In the genomic region with DNA sequence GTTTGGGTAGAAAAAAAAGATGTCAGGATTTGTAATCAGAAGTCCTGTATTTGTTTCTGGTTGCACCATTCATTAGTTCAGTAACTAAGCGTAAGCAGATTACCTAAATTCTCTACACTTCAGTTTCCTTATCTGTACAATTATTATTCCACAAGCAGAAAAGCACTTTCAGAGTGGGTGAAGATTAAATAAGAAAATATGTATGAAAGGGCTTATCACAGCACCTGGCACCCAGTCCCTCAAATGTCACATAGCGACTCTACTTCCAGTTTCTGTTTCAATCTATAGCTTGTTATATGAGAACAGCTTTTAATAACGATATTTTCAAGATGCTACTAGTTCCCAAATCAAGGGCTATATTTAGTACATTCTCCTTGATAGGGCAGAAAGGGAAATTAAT, we compare ENCODE assay signal across 12 cellular contexts. TPM values are rescaled to one million over a fixed set of nuclear protein-coding genes. Genes with fewer than 3 reads are reported as not detected.
DNase-seq lines count a peak whose midpoint lies in the region; ATAC-seq, FAIRE-seq and TF ChIP-seq lines count a peak whose summit lies in the region.
"Had no signal": no experiment of that assay in that cellular context is flagged by ENCODE, and none has a peak within 500 bp of the region (broad histone marks: within the 10 kb centered on the region; RNA-seq: fewer than 3 reads in every experiment).

No MANE protein-coding gene starts in this region.

- no peak overlapping the region for H3K4me3 ChIP-seq in small intestine (ENCODE audit: low read depth in 1 of 2, low read length in 2 of 2)
- H3K4me3 ChIP-seq: Peyer's patch had no signal

- 12 to 54% (median 30%) methylated on average over 3 of the region's 3 CpGs for WGBS in small intestine, 3 donors

- H3K9me3 ChIP-seq in small intestine (ENCODE audit: control insufficient read depth, low read depth) = no peaks in the 10 kb centered on the region
- H3K9me3 ChIP-seq: Peyer's patch had no signal

- H3K36me3 ChIP-seq in small intestine (ENCODE audit: control insufficient read depth in 2 of 2, insufficient read depth in 2 of 2, low read length in 2 of 2) = no peaks in the 10 kb centered on the region
- H3K36me3 ChIP-seq: Peyer's patch had no signal

- H3K4me1 ChIP-seq in small intestine (ENCODE audit: control insufficient read depth in 2 of 2, insufficient read depth in 1 of 2, low read depth in 1 of 2, low read length in 1 of 2) = no peaks in the 10 kb centered on the region
- H3K4me1 ChIP-seq: Peyer's patch had no signal

- FAIRE-seq in small intestine (lab: Jason Lieb, UNC) = no peak

- peak; percentile 50 for ATAC-seq in GM19328 (IDR thresholded peaks at IDR 0.05; ENCODE audit: unreplicated experiment)
- ATAC-seq in HG02642 (IDR thresholded peaks at IDR 0.05; ENCODE audit: poor library complexity, unreplicated experiment) = peak; percentile 71
- peak; percentile 85 for ATAC-seq in HG03521 (IDR thresholded peaks at IDR 0.05; ENCODE audit: unreplicated experiment)
- no peak for ATAC-seq in SK-N-SH treated with all-trans-retinoic acid at 6 μM for 48 hours
- ATAC-seq in HG02981 (IDR thresholded peaks at IDR 0.05; ENCODE audit: unreplicated experiment) = no peak

- H3K27ac ChIP-seq in small intestine (ENCODE audit: low read depth in 1 of 2, low read length in 1 of 2) = no peak overlapping the region
- H3K27ac ChIP-seq: epithelial cell of prostate, Peyer's patch had no signal

- DNase-seq in small intestine (peak; percentile 8), iPS-NIHi7 (ENCODE audit: extremely low spot score) (no peak)
- DNase-seq: activated naive CD4-positive, alpha-beta T cell treated with Interleukin-2 at 50 U/mL for 16 hours; NCI-H2227 treated with DMSO at 0.1 percent for 48 hours; Peyer's patch; T-helper 9 cell had no signal

- H3K27me3 ChIP-seq in small intestine (ENCODE audit: control insufficient read depth in 2 of 2, insufficient read depth in 2 of 2, low read length in 2 of 2) = no peaks in the 10 kb centered on the region
- H3K27me3 ChIP-seq: Peyer's patch had no signal

TF ChIP-seq in SK-N-SH treated with all-trans-retinoic acid at 6 μM for 48 hours, 23 proteins besides CTCF, POLR2A, EP300 and RAD21:
- TF ChIP-seq ZC3H10 (CRISPR knock-in tag; IDR thresholded peaks at IDR 0.05) (no peak), ARNTL (CRISPR knock-in tag; IDR thresholded peaks at IDR 0.05; ENCODE audit: borderline replicate concordance, low read depth) (no peak), RARB (CRISPR knock-in tag; IDR thresholded peaks at IDR 0.05) (no peak), CSDC2 (CRISPR knock-in tag; IDR thresholded peaks at IDR 0.05) (no peak), TOX (CRISPR knock-in tag; IDR thresholded peaks at IDR 0.05; ENCODE audit: borderline replicate concordance) (no peak), PPARA (CRISPR knock-in tag; IDR thresholded peaks at IDR 0.05; ENCODE audit: borderline replicate concordance) (no peak), SNAI2 (CRISPR knock-in tag; IDR thresholded peaks at IDR 0.05) (no peak), BACH2 (CRISPR knock-in tag; IDR thresholded peaks at IDR 0.05; ENCODE audit: borderline replicate concordance) (no peak), ISL1 (CRISPR knock-in tag; IDR thresholded peaks at IDR 0.05) (no peak), GLIS3 (CRISPR knock-in tag; IDR thresholded peaks at IDR 0.05) (no peak), ZNF70 (CRISPR knock-in tag; IDR thresholded peaks at IDR 0.05) (no peak)
- TF ChIP-seq, protein P1, sequence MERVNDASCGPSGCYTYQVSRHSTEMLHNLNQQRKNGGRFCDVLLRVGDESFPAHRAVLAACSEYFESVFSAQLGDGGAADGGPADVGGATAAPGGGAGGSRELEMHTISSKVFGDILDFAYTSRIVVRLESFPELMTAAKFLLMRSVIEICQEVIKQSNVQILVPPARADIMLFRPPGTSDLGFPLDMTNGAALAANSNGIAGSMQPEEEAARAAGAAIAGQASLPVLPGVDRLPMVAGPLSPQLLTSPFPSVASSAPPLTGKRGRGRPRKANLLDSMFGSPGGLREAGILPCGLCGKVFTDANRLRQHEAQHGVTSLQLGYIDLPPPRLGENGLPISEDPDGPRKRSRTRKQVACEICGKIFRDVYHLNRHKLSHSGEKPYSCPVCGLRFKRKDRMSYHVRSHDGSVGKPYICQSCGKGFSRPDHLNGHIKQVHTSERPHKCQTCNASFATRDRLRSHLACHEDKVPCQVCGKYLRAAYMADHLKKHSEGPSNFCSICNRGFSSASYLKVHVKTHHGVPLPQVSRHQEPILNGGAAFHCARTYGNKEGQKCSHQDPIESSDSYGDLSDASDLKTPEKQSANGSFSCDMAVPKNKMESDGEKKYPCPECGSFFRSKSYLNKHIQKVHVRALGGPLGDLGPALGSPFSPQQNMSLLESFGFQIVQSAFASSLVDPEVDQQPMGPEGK (CRISPR knock-in tag; IDR thresholded peaks at IDR 0.05; ENCODE audit: borderline replicate concordance) = no peak
- TF ChIP-seq, protein P2, sequence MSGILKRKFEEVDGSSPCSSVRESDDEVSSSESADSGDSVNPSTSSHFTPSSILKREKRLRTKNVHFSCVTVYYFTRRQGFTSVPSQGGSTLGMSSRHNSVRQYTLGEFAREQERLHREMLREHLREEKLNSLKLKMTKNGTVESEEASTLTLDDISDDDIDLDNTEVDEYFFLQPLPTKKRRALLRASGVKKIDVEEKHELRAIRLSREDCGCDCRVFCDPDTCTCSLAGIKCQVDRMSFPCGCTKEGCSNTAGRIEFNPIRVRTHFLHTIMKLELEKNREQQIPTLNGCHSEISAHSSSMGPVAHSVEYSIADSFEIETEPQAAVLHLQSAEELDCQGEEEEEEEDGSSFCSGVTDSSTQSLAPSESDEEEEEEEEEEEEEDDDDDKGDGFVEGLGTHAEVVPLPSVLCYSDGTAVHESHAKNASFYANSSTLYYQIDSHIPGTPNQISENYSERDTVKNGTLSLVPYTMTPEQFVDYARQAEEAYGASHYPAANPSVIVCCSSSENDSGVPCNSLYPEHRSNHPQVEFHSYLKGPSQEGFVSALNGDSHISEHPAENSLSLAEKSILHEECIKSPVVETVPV (CRISPR knock-in tag; IDR thresholded peaks at IDR 0.05) = no peak
- TF ChIP-seq, protein P3, sequence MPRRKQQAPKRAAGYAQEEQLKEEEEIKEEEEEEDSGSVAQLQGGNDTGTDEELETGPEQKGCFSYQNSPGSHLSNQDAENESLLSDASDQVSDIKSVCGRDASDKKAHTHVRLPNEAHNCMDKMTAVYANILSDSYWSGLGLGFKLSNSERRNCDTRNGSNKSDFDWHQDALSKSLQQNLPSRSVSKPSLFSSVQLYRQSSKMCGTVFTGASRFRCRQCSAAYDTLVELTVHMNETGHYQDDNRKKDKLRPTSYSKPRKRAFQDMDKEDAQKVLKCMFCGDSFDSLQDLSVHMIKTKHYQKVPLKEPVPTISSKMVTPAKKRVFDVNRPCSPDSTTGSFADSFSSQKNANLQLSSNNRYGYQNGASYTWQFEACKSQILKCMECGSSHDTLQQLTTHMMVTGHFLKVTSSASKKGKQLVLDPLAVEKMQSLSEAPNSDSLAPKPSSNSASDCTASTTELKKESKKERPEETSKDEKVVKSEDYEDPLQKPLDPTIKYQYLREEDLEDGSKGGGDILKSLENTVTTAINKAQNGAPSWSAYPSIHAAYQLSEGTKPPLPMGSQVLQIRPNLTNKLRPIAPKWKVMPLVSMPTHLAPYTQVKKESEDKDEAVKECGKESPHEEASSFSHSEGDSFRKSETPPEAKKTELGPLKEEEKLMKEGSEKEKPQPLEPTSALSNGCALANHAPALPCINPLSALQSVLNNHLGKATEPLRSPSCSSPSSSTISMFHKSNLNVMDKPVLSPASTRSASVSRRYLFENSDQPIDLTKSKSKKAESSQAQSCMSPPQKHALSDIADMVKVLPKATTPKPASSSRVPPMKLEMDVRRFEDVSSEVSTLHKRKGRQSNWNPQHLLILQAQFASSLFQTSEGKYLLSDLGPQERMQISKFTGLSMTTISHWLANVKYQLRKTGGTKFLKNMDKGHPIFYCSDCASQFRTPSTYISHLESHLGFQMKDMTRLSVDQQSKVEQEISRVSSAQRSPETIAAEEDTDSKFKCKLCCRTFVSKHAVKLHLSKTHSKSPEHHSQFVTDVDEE (CRISPR knock-in tag; IDR thresholded peaks at IDR 0.05) = no peak
- TF ChIP-seq, protein P4, sequence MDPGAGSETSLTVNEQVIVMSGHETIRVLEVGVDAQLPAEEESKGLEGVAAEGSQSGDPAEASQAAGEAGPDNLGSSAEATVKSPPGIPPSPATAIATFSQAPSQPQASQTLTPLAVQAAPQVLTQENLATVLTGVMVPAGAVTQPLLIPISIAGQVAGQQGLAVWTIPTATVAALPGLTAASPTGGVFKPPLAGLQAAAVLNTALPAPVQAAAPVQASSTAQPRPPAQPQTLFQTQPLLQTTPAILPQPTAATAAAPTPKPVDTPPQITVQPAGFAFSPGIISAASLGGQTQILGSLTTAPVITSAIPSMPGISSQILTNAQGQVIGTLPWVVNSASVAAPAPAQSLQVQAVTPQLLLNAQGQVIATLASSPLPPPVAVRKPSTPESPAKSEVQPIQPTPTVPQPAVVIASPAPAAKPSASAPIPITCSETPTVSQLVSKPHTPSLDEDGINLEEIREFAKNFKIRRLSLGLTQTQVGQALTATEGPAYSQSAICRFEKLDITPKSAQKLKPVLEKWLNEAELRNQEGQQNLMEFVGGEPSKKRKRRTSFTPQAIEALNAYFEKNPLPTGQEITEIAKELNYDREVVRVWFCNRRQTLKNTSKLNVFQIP (CRISPR knock-in tag; IDR thresholded peaks at IDR 0.05; ENCODE audit: borderline replicate concordance, low read depth) = no peak

RNA-seq across cellular contexts. Expression of a gene that starts 31.4 kb away (rescaled TPM):
- polyA plus RNA-seq in small intestine = under 1 TPM in 2 of 3 donors, not detected in 1; under 0.01 to 0.15 TPM

Comparison
In these comparisons a context has a peak if more than half of its experiments do, and no peak if none do; other contexts are left out.
1. ATAC-seq: peak in GM19328 (single experiment), HG02642 (single experiment) and HG03521 (single experiment); none in SK-N-SH treated with all-trans-retinoic acid at 6 μM for 48 hours (single experiment) and HG02981 (single experiment).